In the genomic region with DNA sequence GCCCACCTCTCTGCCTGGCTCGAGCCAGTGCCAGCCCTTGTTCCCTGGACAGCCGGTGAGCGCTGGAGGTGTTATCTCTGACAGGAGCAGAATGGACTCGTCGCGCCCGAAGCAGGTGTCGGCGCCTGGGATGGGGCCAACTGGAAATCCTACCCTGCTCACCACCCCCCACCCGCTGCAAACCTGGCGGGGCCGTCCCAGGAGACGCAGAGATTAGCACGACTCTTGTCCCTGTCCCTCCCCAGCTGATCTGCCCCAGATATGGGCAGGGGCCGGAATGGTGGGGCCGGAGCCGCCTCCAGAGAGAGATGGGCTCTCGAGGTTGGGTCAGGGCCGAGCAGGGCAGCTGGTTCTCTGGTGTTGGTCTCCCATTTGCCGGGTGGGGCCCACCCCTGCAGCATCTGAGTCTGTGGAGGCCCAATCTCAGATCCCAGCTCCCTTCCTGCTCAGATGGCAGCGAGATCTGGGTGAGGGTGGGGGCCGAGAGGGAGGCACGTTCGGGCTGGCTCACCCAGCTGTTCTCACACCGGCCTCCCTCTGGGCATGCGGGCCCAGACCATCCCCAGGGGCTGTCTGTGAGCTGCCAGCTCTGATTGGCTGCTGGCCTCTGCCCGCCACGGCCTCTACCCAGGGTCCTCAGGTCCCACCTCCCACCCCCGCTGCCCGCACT, we compare ENCODE assay signal across 20 cellular contexts. TPM values are rescaled to one million over a fixed set of nuclear protein-coding genes. Genes with fewer than 3 reads are reported as not detected.
DNase-seq lines count a peak whose midpoint lies in the region; ATAC-seq, FAIRE-seq and TF ChIP-seq lines count a peak whose summit lies in the region.
"Had no signal": no experiment of that assay in that cellular context is flagged by ENCODE, and none has a peak within 500 bp of the region (broad histone marks: within the 10 kb centered on the region; RNA-seq: fewer than 3 reads in every experiment).

No MANE protein-coding gene starts in this region.

- no peak overlapping the region for H4K91ac ChIP-seq in H1 (replicated peaks; ENCODE audit: insufficient read length, low read length)

- TF ChIP-seq RAD21 in H1 (IDR thresholded peaks at IDR 0.05 in 1 of 2, conservative IDR thresholded peaks at IDR 0.05 in 1 of 2; ENCODE audit: low read depth in 2 of 2, low read length in 2 of 2): no peak

- H3K27ac ChIP-seq in H1 (ENCODE audit: low read depth, low read length): no peak overlapping the region
- H3K27ac ChIP-seq in urinary bladder (ENCODE audit: low read depth): peak overlapping the region; percentile 48
- no peak overlapping the region for H3K27ac ChIP-seq in GM23338 (ENCODE audit: low read depth)
- H3K27ac ChIP-seq: prostate gland had no signal

- H3K4me2 ChIP-seq in H1 (ENCODE audit: insufficient read depth in 1 of 2, low read depth in 2 of 2, low read length in 2 of 2) (no peak overlapping the region), GM23338 (no peak overlapping the region)
- H3K4me2 ChIP-seq: A549 had no signal

- no peak for ATAC-seq in GM23338
- ATAC-seq in GM18858 (IDR thresholded peaks at IDR 0.05; ENCODE audit: unreplicated experiment): no peak

- H2BK15ac ChIP-seq in H1 (ENCODE audit: low read length): no peak overlapping the region

- H3K36me3 Mint-ChIP-seq in GM23338 (ENCODE audit: low read depth): no peaks in the 10 kb centered on the region

- TF ChIP-seq POLR2A in H1 (IDR thresholded peaks at IDR 0.05; ENCODE audit: control extremely low read depth in 1 of 2, low read depth in 2 of 2, low read length in 2 of 2): no peak

- no peaks in the 10 kb centered on the region; the same call in 1 of the 2 replicates for H3K79me1 ChIP-seq in H1 (ENCODE audit: low read depth, low read length)

- CTCF ChIA-PET in H1 (lab: Charles Lee; ENCODE audit: partially characterized antibody): interaction anchor here (0.6 to 71.2 kb wide), 6 partner anchors 8 to 1182 kb away, joined by 3 to 2507 read pairs (median 3); partner anchors contain the start of gene FGFR3

- peaks cover 0 to 2% of the 10 kb centered on the region in 2 experiments for H4K20me1 ChIP-seq in H1 (replicated peaks in 1 of 2; ENCODE audit: control insufficient read depth in 1 of 2, insufficient read depth in 2 of 2, low read length in 2 of 2)
- H4K20me1 ChIP-seq in GM23338 (replicated peaks; ENCODE audit: insufficient read depth): no peaks in the 10 kb centered on the region

- no peak overlapping the region for H3K9ac ChIP-seq in H1 (replicated peaks in 1 of 4; ENCODE audit: extremely low read depth in 1 of 4, low read depth in 3 of 4, low read length in 3 of 4)

- H3K56ac ChIP-seq in H1 (replicated peaks; ENCODE audit: insufficient read length, low read depth, low read length): no peak overlapping the region

- peaks cover 9% of the 10 kb centered on the region for H3K27me3 Mint-ChIP-seq in GM23338 (ENCODE audit: insufficient read depth, low read depth, poor library complexity)

- H3K27ac Mint-ChIP-seq in GM23338: no peak overlapping the region

- peak; percentile 56 for DNase-seq in NCI-H2029 (lab: John Stamatoyannopoulos, UW)
- no peak for DNase-seq in NCI-H2029 treated with DMSO at 0.1 percent for 48 hours (lab: John Stamatoyannopoulos, UW)
- peak; percentile 51 for DNase-seq in NCI-H69 (lab: John Stamatoyannopoulos, UW)
- DNase-seq in H1 (ENCODE audit: low read depth in 1 of 2, low spot score in 2 of 2): no peak
- DNase-seq in GM23338 (ENCODE audit: low spot score): no peak
- DNase-seq in MV-4-11 (lab: John Stamatoyannopoulos, UW): no peak
- DNase-seq: activated CD4-positive, alpha-beta T cell treated with anti-CD3 and anti-CD28 coated beads, Interleukin-2, amount 50 U/mL, for 1 hour; activated naive CD4-positive, alpha-beta T cell; DMS79 treated with DMSO at 0.1 percent for 48 hours; mesendoderm; NCI-H187 treated with DMSO at 0.1 percent for 48 hours; stimulated activated CD4-positive, alpha-beta T cell treated with anti-CD3 and anti-CD28 coated beads, Interleukin-4, amount 100 ng/mL, for 24 hours; T-helper 1 cell had no signal

- no peaks in the 10 kb centered on the region for H3K9me3 ChIP-seq in H1 (ENCODE audit: insufficient read depth in 2 of 2, low read depth in 1 of 2, low read length in 1 of 2)
- H3K9me3 ChIP-seq: A549, prostate gland had no signal

- H2AFZ ChIP-seq in H1 (ENCODE audit: low read length) (no peak overlapping the region), GM23338 (no peak overlapping the region)

- no peaks in the 10 kb centered on the region for H3K23me2 ChIP-seq in H1 (ENCODE audit: low read depth, low read length)

- no peak overlapping the region for H3K14ac ChIP-seq in H1 (ENCODE audit: insufficient read length)

- POLR2A ChIA-PET in H1 (lab: Charles Lee; ENCODE audit: partially characterized antibody): interaction anchor here (1.0 to 17.2 kb wide), 6 partner anchors 9 to 38 kb away, joined by 3 to 170 read pairs (median 4); partner anchors contain the start of gene FGFR3

- H3K79me2 ChIP-seq in H1 (ENCODE audit: control insufficient read depth in 1 of 2, insufficient read depth in 2 of 2, low read length in 2 of 2) (no peaks in the 10 kb centered on the region), GM23338 (replicated peaks; ENCODE audit: insufficient read depth) (no peaks in the 10 kb centered on the region)

- H3K27me3 ChIP-seq in H1 (replicated peaks in 1 of 4; ENCODE audit: control insufficient read depth in 3 of 4, extremely low read depth in 1 of 4, insufficient read depth in 3 of 4, low read length in 3 of 4) (peaks cover 0 to 2% (median 0%) of the 10 kb centered on the region in 4 experiments; a peak in 1 of 7 replicates), GM23338 (ENCODE audit: insufficient read depth) (no peaks in the 10 kb centered on the region)

- TF ChIP-seq CTCF in H1 (IDR thresholded peaks at IDR 0.05; ENCODE audit: control extremely low read depth in 1 of 3, insufficient read depth in 1 of 3, low read depth in 1 of 3, low read length in 3 of 3) (no peak), GM23338 (conservative IDR thresholded peaks at IDR 0.05; ENCODE audit: low read depth in 2 of 2) (no peak)

- H2BK5ac ChIP-seq in H1 (ENCODE audit: low read depth, low read length): no peak overlapping the region

- H3K9me2 ChIP-seq in GM23338 (ENCODE audit: insufficient read depth): no peaks in the 10 kb centered on the region

- H3K4me1 ChIP-seq in H1 (replicated peaks in 1 of 4; ENCODE audit: control insufficient read depth in 3 of 4, insufficient read depth in 4 of 4, low read length in 3 of 4): peaks cover 5 to 40% (median 25%) of the 10 kb centered on the region in 4 experiments
- no peaks in the 10 kb centered on the region for H3K4me1 ChIP-seq in urinary bladder (ENCODE audit: insufficient read depth)
- H3K4me1 ChIP-seq in GM23338 (ENCODE audit: insufficient read depth): peaks cover 23% of the 10 kb centered on the region
- H3K4me1 ChIP-seq: prostate gland had no signal

- H3K23ac ChIP-seq in H1 (ENCODE audit: insufficient read length): no peak overlapping the region

- H4K8ac ChIP-seq in H1 (ENCODE audit: extremely low read depth, insufficient read depth, low read length): peak overlapping the region; percentile 35; the same call in 1 of the 2 replicates

- no peaks in the 10 kb centered on the region for H3F3A ChIP-seq in GM23338 (replicated peaks; ENCODE audit: low read depth)

- H2BK12ac ChIP-seq in H1 (ENCODE audit: low read depth, low read length): no peak overlapping the region

- peaks cover 21% of the 10 kb centered on the region for H3K4me1 Mint-ChIP-seq in GM23338

- no peak for TF ChIP-seq EP300 in H1 (IDR thresholded peaks at IDR 0.05; ENCODE audit: borderline replicate concordance in 1 of 2, low read depth in 2 of 2, low read length in 2 of 2)

- no peak overlapping the region for H3K4me3 Mint-ChIP-seq in GM23338
- H3K4me3 Mint-ChIP-seq: nephron had no signal

- no peak overlapping the region for H2AK5ac ChIP-seq in H1 (ENCODE audit: low read depth, low read length)

- no peak overlapping the region for H2BK120ac ChIP-seq in H1 (replicated peaks; ENCODE audit: low read depth, low read length)

- no peak overlapping the region for H3K4me3 ChIP-seq in H1 (ENCODE audit: extremely low read depth in 1 of 4, insufficient read depth in 2 of 4, low read depth in 3 of 4, low read length in 4 of 4)
- no peak overlapping the region for H3K4me3 ChIP-seq in urinary bladder (ENCODE audit: low read depth, low read length)
- H3K4me3 ChIP-seq in GM23338: no peak overlapping the region
- H3K4me3 ChIP-seq: A549, prostate gland, skin epidermis had no signal

- WGBS in H1 (ENCODE audit: extremely low coverage in 1 of 2, insufficient coverage in 1 of 2, insufficient read length in 1 of 2, insufficient replicate concordance in 2 of 2, low coverage in 1 of 2, low lambda C conversion rate in 2 of 2, missing lambda C conversion rate in 1 of 2), 2 experiments: 91% methylated on average over 26 of the region's 30 CpGs; no CpG with 5 or more reads in 1 of the 2 experiments
- WGBS in urinary bladder: 80% methylated on average over 30 of the region's 30 CpGs

- FAIRE-seq in H1 (lab: Jason Lieb, UNC): no peak
- FAIRE-seq: A549, astrocyte had no signal

- H4K5ac ChIP-seq in H1 (ENCODE audit: insufficient read length, low read depth, low read length): no peak overlapping the region

- H3K36me3 ChIP-seq in H1 (ENCODE audit: control insufficient read depth in 2 of 4, insufficient read depth in 4 of 4, low read length in 3 of 4) (no peaks in the 10 kb centered on the region), urinary bladder (ENCODE audit: insufficient read depth) (no peaks in the 10 kb centered on the region), GM23338 (ENCODE audit: insufficient read depth) (no peaks in the 10 kb centered on the region)
- H3K36me3 ChIP-seq: prostate gland had no signal

- peak overlapping the region; percentile 25 for H3K4ac ChIP-seq in H1 (replicated peaks; ENCODE audit: insufficient read length, low read depth, low read length)

- no peaks in the 10 kb centered on the region for H3K9me3 Mint-ChIP-seq in GM23338
- H3K9me3 Mint-ChIP-seq: nephron had no signal

- H3K18ac ChIP-seq in H1 (ENCODE audit: extremely low read depth, low read length): no peak overlapping the region; the same call in none of the 2 replicates

- H2BK20ac ChIP-seq in H1 (ENCODE audit: low read length): no peak overlapping the region

RNA-seq across cellular contexts. Expression of gene FGFR3, which starts 20.1 kb away (rescaled TPM):
- total RNA-seq in H1 (2021; fragmentation: NEBNext Ultra II Directional; extraction: Animal tissue kit (Norgen Biotek cat#: 25700)): 19.5 TPM in 2 replicates
- polyA plus RNA-seq in H1 (2011; rRNA removed): 9.0 and 18.6 TPM in 2 replicates
- polyA plus RNA-seq in H1 (2011; cell fraction: cytosol; rRNA removed): 23.3 TPM
- polyA plus RNA-seq in H1 (2011; cell fraction: nucleus; rRNA removed): 124 TPM
- polyA plus RNA-seq in H1 (2012, experiment 1 of 2): 17.5 to 23.1 TPM (median 20.3 TPM) in 4 replicates
- 15.8 TPM for polyA plus RNA-seq in H1 (2012, experiment 2 of 2)
- polyA plus RNA-seq in H1 (2013, experiment 1 of 2): 8.6 TPM
- 8.2 TPM for polyA plus RNA-seq in H1 (2013, experiment 2 of 2)
- 4.2 and 7.4 TPM in 2 replicates for polyA minus RNA-seq in H1 (2011; rRNA and poly(A)+ RNA removed)
- polyA minus RNA-seq in H1 (2011; cell fraction: cytosol; rRNA and poly(A)+ RNA removed): 22.6 TPM
- 34.9 TPM for polyA minus RNA-seq in H1 (2011; cell fraction: nucleus; rRNA and poly(A)+ RNA removed)
- total RNA-seq in urinary bladder: 26.5 TPM
- 12.3 TPM for polyA plus RNA-seq in urinary bladder
- total RNA-seq in GM23338 (2014; rRNA removed; shearing (Covaris generic)): 14.8 and 17.4 TPM in 2 replicates
- 3.6 and 4.2 TPM in 2 replicates for polyA plus RNA-seq in GM23338 (2016; fragmentation: Nextera tagmentation; extraction: Ambion mirVana)

RNA-seq across cellular contexts. Expression of gene TACC3, which starts 51.7 kb away (rescaled TPM):
- 147 and 148 TPM in 2 replicates for total RNA-seq in H1 (2021; fragmentation: NEBNext Ultra II Directional; extraction: Animal tissue kit (Norgen Biotek cat#: 25700))
- 73.8 and 113 TPM in 2 replicates for polyA plus RNA-seq in H1 (2011; rRNA removed)
- polyA plus RNA-seq in H1 (2011; cell fraction: cytosol; rRNA removed): 93.2 TPM
- polyA plus RNA-seq in H1 (2011; cell fraction: nucleus; rRNA removed): 159 TPM
- 127 to 150 TPM (median 147 TPM) in 4 replicates for polyA plus RNA-seq in H1 (2012, experiment 1 of 2)
- polyA plus RNA-seq in H1 (2012, experiment 2 of 2): 102 TPM
- 103 TPM for polyA plus RNA-seq in H1 (2013, experiment 1 of 2)
- 92.2 TPM for polyA plus RNA-seq in H1 (2013, experiment 2 of 2)
- polyA minus RNA-seq in H1 (2011; rRNA and poly(A)+ RNA removed): 22.0 and 36.9 TPM in 2 replicates
- polyA minus RNA-seq in H1 (2011; cell fraction: cytosol; rRNA and poly(A)+ RNA removed): 57.8 TPM
- polyA minus RNA-seq in H1 (2011; cell fraction: nucleus; rRNA and poly(A)+ RNA removed): 46.0 TPM
- 8.9 TPM for total RNA-seq in urinary bladder
- polyA plus RNA-seq in urinary bladder: 5.5 TPM
- 120 and 136 TPM in 2 replicates for total RNA-seq in GM23338 (2014; rRNA removed; shearing (Covaris generic))
- polyA plus RNA-seq in GM23338 (2016; fragmentation: Nextera tagmentation; extraction: Ambion mirVana): 120 and 129 TPM in 2 replicates

RNA-seq across cellular contexts. Expression of gene TMEM129, which starts 51.9 kb away (rescaled TPM):
- 28.5 and 31.5 TPM in 2 replicates for total RNA-seq in H1 (2021; fragmentation: NEBNext Ultra II Directional; extraction: Animal tissue kit (Norgen Biotek cat#: 25700))
- polyA plus RNA-seq in H1 (2011; rRNA removed) (58.7 and 89.1 TPM in 2 replicates), urinary bladder (64.8 TPM), GM23338 (2016; fragmentation: Nextera tagmentation; extraction: Ambion mirVana) (16.2 and 16.4 TPM in 2 replicates)
- polyA plus RNA-seq in H1 (2011; cell fraction: cytosol; rRNA removed): 56.3 TPM
- 148 TPM for polyA plus RNA-seq in H1 (2011; cell fraction: nucleus; rRNA removed)
- 20.4 to 36.0 TPM (median 32.1 TPM) in 4 replicates for polyA plus RNA-seq in H1 (2012, experiment 1 of 2)
- polyA plus RNA-seq in H1 (2012, experiment 2 of 2): 25.8 TPM
- polyA plus RNA-seq in H1 (2013, experiment 1 of 2): 24.7 TPM
- 26.9 TPM for polyA plus RNA-seq in H1 (2013, experiment 2 of 2)
- 16.4 and 19.6 TPM in 2 replicates for polyA minus RNA-seq in H1 (2011; rRNA and poly(A)+ RNA removed)
- polyA minus RNA-seq in H1 (2011; cell fraction: cytosol; rRNA and poly(A)+ RNA removed): 25.7 TPM
- polyA minus RNA-seq in H1 (2011; cell fraction: nucleus; rRNA and poly(A)+ RNA removed): 30.7 TPM
- 18.5 TPM for total RNA-seq in urinary bladder
- 45.1 and 64.4 TPM in 2 replicates for total RNA-seq in GM23338 (2014; rRNA removed; shearing (Covaris generic))

Comparison
In these comparisons a context has a peak if more than half of its experiments do, and no peak if none do; other contexts are left out.
1. DNase-seq: peak in NCI-H2029 (single experiment) and NCI-H69 (single experiment); none in NCI-H2029 treated with DMSO at 0.1 percent for 48 hours (single experiment), H1 (0 of 2), GM23338 (single experiment) and MV-4-11 (single experiment).
2. RNA of gene TACC3, which starts 51.7 kb away (total RNA-seq): 147 to 148 TPM in H1 and 120 to 136 TPM in GM23338; 8.9 TPM in urinary bladder (single experiment); every median in the first group is over 10 times any median in the second.